Comparison of ENCODE assay signal across 8 cellular contexts in genomic region chr9:34124103-34124502, GRCh38. TPM values are rescaled to one million over a fixed set of nuclear protein-coding genes. Genes with fewer than 3 reads are reported as not detected.
DNase-seq lines count a peak whose midpoint lies in the region; ATAC-seq lines count a peak whose summit lies in the region.

No MANE protein-coding gene starts in this region.

- peaks cover 53 to 70% (median 55%) of the 10 kb centered on the region in 3 donors for H3K4me1 Mint-ChIP-seq in CD8-positive, alpha-beta memory T cell
- peaks cover 45% of the 10 kb centered on the region for H3K4me1 Mint-ChIP-seq in activated CD4-positive, alpha-beta memory T cell treated with anti-CD3 and anti-CD28 coated beads, Interleukin-2, amount 10 ng/mL, durations not matched to agents 7 days and 5 days
- H3K4me1 Mint-ChIP-seq in memory B cell, result peaks cover 33% of the 10 kb centered on the region

- no peaks in the 10 kb centered on the region for H3K27me3 Mint-ChIP-seq in CD8-positive, alpha-beta memory T cell
- H3K27me3 Mint-ChIP-seq in activated CD4-positive, alpha-beta memory T cell treated with anti-CD3 and anti-CD28 coated beads, Interleukin-2, amount 10 ng/mL, durations not matched to agents 7 days and 5 days, result no peaks in the 10 kb centered on the region
- H3K27me3 Mint-ChIP-seq in memory B cell, result peaks cover 29% of the 10 kb centered on the region

- no peaks in the 10 kb centered on the region for H3K27me3 ChIP-seq in CD8-positive, alpha-beta memory T cell (ENCODE audit: insufficient read depth, low read length, poor library complexity, severe bottlenecking)
- H3K27me3 ChIP-seq in MG63, result no peaks in the 10 kb centered on the region

- CTCF ChIA-PET in CD8-positive, alpha-beta memory T cell (lab: Charles Lee), result no interaction called here
- CTCF ChIA-PET in activated CD4-positive, alpha-beta memory T cell treated with anti-CD3 and anti-CD28 coated beads, Interleukin-2, amount 10 ng/mL, durations not matched to agents 7 days and 5 days (lab: Charles Lee), result interaction anchor here (1.5 kb wide), 1 partner anchor 129 kb away, joined by 4 read pairs; no protein-coding TSS in a partner anchor

- H3K36me3 Mint-ChIP-seq in CD8-positive, alpha-beta memory T cell, result peaks cover 4 to 51% (median 17%) of the 10 kb centered on the region in 3 donors
- H3K36me3 Mint-ChIP-seq in activated CD4-positive, alpha-beta memory T cell treated with anti-CD3 and anti-CD28 coated beads, Interleukin-2, amount 10 ng/mL, durations not matched to agents 7 days and 5 days (ENCODE audit: low read depth), result peaks cover 53% of the 10 kb centered on the region
- H3K36me3 Mint-ChIP-seq in memory B cell, result peaks cover 2% of the 10 kb centered on the region

- no peaks in the 10 kb centered on the region for H3K36me3 ChIP-seq in CD8-positive, alpha-beta memory T cell (ENCODE audit: insufficient read depth, low read length)
- peaks cover 25% of the 10 kb centered on the region for H3K36me3 ChIP-seq in MG63

- H3K4me3 Mint-ChIP-seq in CD8-positive, alpha-beta memory T cell, result peak overlapping the region; percentile 97 to 99 (median 99)
- H3K4me3 Mint-ChIP-seq in activated CD4-positive, alpha-beta memory T cell treated with anti-CD3 and anti-CD28 coated beads, Interleukin-2, amount 10 ng/mL, durations not matched to agents 7 days and 5 days, result peak overlapping the region; percentile 89
- H3K4me3 Mint-ChIP-seq in memory B cell, result peak overlapping the region; percentile 45

- no peak overlapping the region for H3K27ac ChIP-seq in CD8-positive, alpha-beta memory T cell (ENCODE audit: low read depth, low read length)

- H3K9me3 Mint-ChIP-seq in CD8-positive, alpha-beta memory T cell, result no peaks in the 10 kb centered on the region
- H3K9me3 Mint-ChIP-seq in activated CD4-positive, alpha-beta memory T cell treated with anti-CD3 and anti-CD28 coated beads, Interleukin-2, amount 10 ng/mL, durations not matched to agents 7 days and 5 days, result no peaks in the 10 kb centered on the region
- H3K9me3 Mint-ChIP-seq in memory B cell, result peaks cover 1% of the 10 kb centered on the region

- no peaks in the 10 kb centered on the region for H3K9me3 ChIP-seq in CD8-positive, alpha-beta memory T cell (ENCODE audit: low read length)
- H3K9me3 ChIP-seq in MG63, result no peaks in the 10 kb centered on the region

- H3K4me3 ChIP-seq in CD8-positive, alpha-beta memory T cell (ENCODE audit: low read length), result peak overlapping the region; percentile 97
- no peak overlapping the region for H3K4me3 ChIP-seq in MG63

- DNase-seq in CD8-positive, alpha-beta memory T cell, result no peak
- peak; percentile 27 for DNase-seq in activated CD4-positive, alpha-beta memory T cell treated with anti-CD3 and anti-CD28 coated beads, Interleukin-2, amount 10 ng/mL, durations not matched to agents 7 days and 5 days
- no peak for DNase-seq in memory B cell (ENCODE audit: low spot score in 2 of 2)
- no peak for DNase-seq in CD1c-positive myeloid dendritic cell (ENCODE audit: extremely low spot score)
- DNase-seq in hepatic stellate cell (ENCODE audit: low spot score), result no peak
- no peak for DNase-seq in MG63

- POLR2A ChIA-PET in CD8-positive, alpha-beta memory T cell (lab: Charles Lee), result no interaction called here
- POLR2A ChIA-PET in activated CD4-positive, alpha-beta memory T cell treated with anti-CD3 and anti-CD28 coated beads, Interleukin-2, amount 10 ng/mL, durations not matched to agents 7 days and 5 days (lab: Charles Lee), result interaction anchor here (1.2 kb wide), 1 partner anchor 32 kb away, joined by 3 read pairs; no protein-coding TSS in a partner anchor

- H3K4me1 ChIP-seq in CD8-positive, alpha-beta memory T cell (ENCODE audit: insufficient read depth, low read length), result peaks cover 35% of the 10 kb centered on the region

- peak overlapping the region; percentile 90 to 99 (median 98) for H3K27ac Mint-ChIP-seq in CD8-positive, alpha-beta memory T cell
- H3K27ac Mint-ChIP-seq in activated CD4-positive, alpha-beta memory T cell treated with anti-CD3 and anti-CD28 coated beads, Interleukin-2, amount 10 ng/mL, durations not matched to agents 7 days and 5 days, result peak overlapping the region; percentile 92
- no peak overlapping the region for H3K27ac Mint-ChIP-seq in memory B cell

- peak; percentile 4 for ATAC-seq in HG03565 (IDR thresholded peaks at IDR 0.05; ENCODE audit: unreplicated experiment)
- peak; percentile 20 for ATAC-seq in memory B cell (ENCODE audit: low read depth)
- ATAC-seq in HG02610 (IDR thresholded peaks at IDR 0.05; ENCODE audit: unreplicated experiment), result no peak

RNA-seq across cellular contexts. Expression of gene DCAF12, which starts 2.4 kb away (rescaled TPM):
- total RNA-seq in CD8-positive, alpha-beta memory T cell, result 10 to 100 TPM; 43.0 to 49.2 TPM
- 18.4 TPM for polyA plus RNA-seq in CD8-positive, alpha-beta memory T cell
- total RNA-seq in activated CD4-positive, alpha-beta memory T cell treated with anti-CD3 and anti-CD28 coated beads, Interleukin-2, amount 10 ng/mL, durations not matched to agents 7 days and 5 days, result 10 to 100 TPM; 44.1 to 46.9 TPM
- 12.8 and 13.2 TPM in 2 replicates for total RNA-seq in MG63 (2014; rRNA removed; shearing (Covaris generic); ENCODE audit: low replicate concordance)

RNA-seq across cellular contexts. Expression of gene UBAP1, which starts 54.7 kb away (rescaled TPM):
- total RNA-seq in CD8-positive, alpha-beta memory T cell, result 10 to 100 TPM; 39.0 to 39.7 TPM
- 50.2 TPM for polyA plus RNA-seq in CD8-positive, alpha-beta memory T cell
- 10 to 100 TPM; 35.6 to 39.1 TPM for total RNA-seq in activated CD4-positive, alpha-beta memory T cell treated with anti-CD3 and anti-CD28 coated beads, Interleukin-2, amount 10 ng/mL, durations not matched to agents 7 days and 5 days
- 24.3 and 33.5 TPM in 2 replicates for total RNA-seq in MG63 (2014; rRNA removed; shearing (Covaris generic); ENCODE audit: low replicate concordance)

Comparison
In these comparisons a context has a peak if more than half of its experiments do, and no peak if none do; other contexts are left out.
1. H3K4me3 Mint-ChIP-seq: peak in every context shown above with its lines; median percentile 99 in CD8-positive, alpha-beta memory T cell; 89 in activated CD4-positive, alpha-beta memory T cell treated with anti-CD3 and anti-CD28 coated beads, Interleukin-2, amount 10 ng/mL, durations not matched to agents 7 days and 5 days; 45 in memory B cell.